In genomic region chr22:37765498-37765897, GRCh38 we compare ENCODE assay signal across 1 cellular context.
TF ChIP-seq lines count a peak whose summit lies in the region.

No MANE protein-coding gene starts in this region.

TF ChIP-seq in K562, 482 proteins besides CTCF, POLR2A, EP300 and RAD21:
- TF ChIP-seq POLR2G (IDR thresholded peaks at IDR 0.05; ENCODE audit: low read depth, low read length) (peak; percentile 42; the same call in 1 of the 2 replicates), RUNX1 (IDR thresholded peaks at IDR 0.05; ENCODE audit: low read depth) (no peak), CEBPB (tag; IDR thresholded peaks at IDR 0.05) (no peak)
- TF ChIP-seq, protein P1, sequence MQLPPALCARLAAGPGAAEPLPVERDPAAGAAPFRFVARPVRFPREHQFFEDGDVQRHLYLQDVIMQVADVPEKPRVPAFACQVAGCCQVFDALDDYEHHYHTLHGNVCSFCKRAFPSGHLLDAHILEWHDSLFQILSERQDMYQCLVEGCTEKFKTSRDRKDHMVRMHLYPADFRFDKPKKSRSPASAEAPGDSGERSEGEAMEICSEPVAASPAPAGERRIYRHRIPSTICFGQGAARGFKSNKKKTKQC (CRISPR knock-in tag; IDR thresholded peaks at IDR 0.05), result no peak
